17 cellular contexts compared by ENCODE assay signal in the genomic region with DNA sequence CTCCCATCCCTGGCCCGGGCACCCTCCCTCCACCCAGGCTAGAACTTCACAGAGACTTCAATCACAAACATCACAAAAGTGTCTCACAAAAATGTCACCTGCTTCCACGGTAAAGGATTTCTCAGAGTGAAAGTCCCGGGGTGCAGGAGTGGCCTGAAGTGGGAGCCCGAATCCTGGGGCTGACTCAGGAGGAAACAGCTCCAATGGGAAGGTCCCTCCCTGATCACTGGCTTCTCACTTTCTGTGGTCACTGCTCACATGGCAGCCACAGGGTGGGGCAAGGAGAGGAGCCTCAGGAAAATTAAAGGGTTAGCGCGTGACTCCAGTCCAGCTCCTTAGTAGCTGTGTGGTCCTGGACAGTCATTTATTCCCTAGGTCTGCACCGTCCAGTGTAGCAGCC.
DNase-seq lines count a peak whose midpoint lies in the region; ATAC-seq and TF ChIP-seq lines count a peak whose summit lies in the region.
"Had no signal": no experiment of that assay in that cellular context is flagged by ENCODE, and none has a peak within 500 bp of the region (broad histone marks: within the 10 kb centered on the region; RNA-seq: fewer than 3 reads in every experiment).

No MANE protein-coding gene starts in this region.

- H3K27ac ChIP-seq in esophagus muscularis mucosa (replicated peaks in 1 of 4) = no peak overlapping the region

- TF ChIP-seq EP300 in esophagus muscularis mucosa (IDR thresholded peaks at IDR 0.05) = no peak

- peak; percentile 23 for DNase-seq in A172 (ENCODE audit: low spot score)
- peak; percentile 10 for DNase-seq in LHCN-M2 (ENCODE audit: low read depth)
- peak; percentile 86 for DNase-seq in esophagus muscularis mucosa (ENCODE audit: extremely low spot score)
- peak; percentile 19 for DNase-seq in myocyte (ENCODE audit: low read depth)
- no peak for DNase-seq in NCI-H1105 (lab: John Stamatoyannopoulos, UW)
- no peak for DNase-seq in Right ventricle myocardium inferior (ENCODE audit: missing footprints)
- no peak for DNase-seq in MG63
- DNase-seq: 8988T; ACHN; C1 segment of cervical spinal cord; Calu3; CD4-positive, alpha-beta T cell; DMS 273 treated with DMSO at 0.1 percent for 48 hours; DMS79; EL had no signal

- WGBS in esophagus muscularis mucosa = 60% methylated on average over 3 of the region's 7 CpGs

- TF ChIP-seq POLR2A in esophagus muscularis mucosa (IDR thresholded peaks at IDR 0.05; ENCODE audit: low read depth) = no peak

- H3K9me3 ChIP-seq in esophagus muscularis mucosa = no peaks in the 10 kb centered on the region
- H3K9me3 ChIP-seq in MG63 = no peaks in the 10 kb centered on the region
- H3K9me3 ChIP-seq: HAP-1 had no signal

- no peaks in the 10 kb centered on the region for H3K4me1 ChIP-seq in esophagus muscularis mucosa
- H3K4me1 ChIP-seq: HAP-1 had no signal

- peaks cover 0 to 36% (median 0%) of the 10 kb centered on the region in 4 donors for H3K27me3 ChIP-seq in esophagus muscularis mucosa
- no peaks in the 10 kb centered on the region for H3K27me3 ChIP-seq in MG63

- H3K4me3 ChIP-seq in esophagus muscularis mucosa (no peak overlapping the region), MG63 (no peak overlapping the region)
- H3K4me3 ChIP-seq: HAP-1 had no signal

- no peaks in the 10 kb centered on the region for H3K36me3 ChIP-seq in esophagus muscularis mucosa
- H3K36me3 ChIP-seq in MG63 = no peaks in the 10 kb centered on the region
- H3K36me3 ChIP-seq: HAP-1 had no signal

- intact Hi-C loops in esophagus muscularis mucosa (cut with DNase I) (no loop called here), Right ventricle myocardium inferior (cut with DNase I) (no loop called here)

- TF ChIP-seq CTCF in esophagus muscularis mucosa (IDR thresholded peaks at IDR 0.05) = no peak

- ATAC-seq in Right ventricle myocardium inferior = no peak
- ATAC-seq in GM19351 (IDR thresholded peaks at IDR 0.05; ENCODE audit: unreplicated experiment) = no peak

Comparison
In these comparisons a context has a peak if more than half of its experiments do, and no peak if none do; other contexts are left out.
1. DNase-seq: peak in A172 (single experiment), LHCN-M2 (single experiment), esophagus muscularis mucosa (single experiment) and myocyte (single experiment); none in NCI-H1105 (single experiment), Right ventricle myocardium inferior (single experiment) and MG63 (single experiment).